18 cellular contexts compared by ENCODE assay signal in genomic region chr17:13593021-13593751, GRCh38.
DNase-seq lines count a peak whose midpoint lies in the region; ATAC-seq and TF ChIP-seq lines count a peak whose summit lies in the region.
"Had no signal": no experiment of that assay in that cellular context is flagged by ENCODE, and none has a peak within 500 bp of the region (broad histone marks: within the 10 kb centered on the region; RNA-seq: fewer than 3 reads in every experiment).

No MANE protein-coding gene starts in this region.

- H3K4me2 ChIP-seq in BLaER1: 0 out of 2 replicates have a peak overlapping the region, but pooled peaks have one; percentile 6
- H3K4me2 ChIP-seq in OCI-LY1 (ENCODE audit: low read length): no peak overlapping the region

- H3K9me3 Mint-ChIP-seq in nephron: no peaks in the 10 kb centered on the region

- peak overlapping the region in 1 of 3 experiments; percentile 41 for H3K4me3 Mint-ChIP-seq in nephron
- H3K4me3 Mint-ChIP-seq: CD14-positive monocyte had no signal

- H3K27me3 Mint-ChIP-seq in nephron (ENCODE audit: low read depth): peaks cover 45% of the 10 kb centered on the region

- H3K9me3 ChIP-seq in BLaER1: no peaks in the 10 kb centered on the region
- no peaks in the 10 kb centered on the region for H3K9me3 ChIP-seq in OCI-LY1 (ENCODE audit: low read length)

- H3K36me3 ChIP-seq in BLaER1 (no peaks in the 10 kb centered on the region), OCI-LY1 (ENCODE audit: insufficient read depth, low read length) (no peaks in the 10 kb centered on the region), brain microvascular endothelial cell (replicated peaks) (no peaks in the 10 kb centered on the region)

- in situ Hi-C loops in brain microvascular endothelial cell (cut with HindIII; ENCODE audit: low pct_ligation_motif_present, low sequenced_read_pairs): loop anchor here (25.0 kb wide), 1 partner anchor 719 kb away; the partner anchor contains the start of gene HS3ST3B1

- H3K9ac ChIP-seq in BLaER1: no peak overlapping the region
- H3K9ac ChIP-seq in OCI-LY1 (ENCODE audit: low read length): no peak overlapping the region

- no peaks in the 10 kb centered on the region for H3K79me2 ChIP-seq in OCI-LY1 (ENCODE audit: insufficient read depth, low read length)

- H4K20me1 ChIP-seq in BLaER1 (no peaks in the 10 kb centered on the region), OCI-LY1 (ENCODE audit: insufficient read depth, low read length) (no peaks in the 10 kb centered on the region)

- H2AFZ ChIP-seq in OCI-LY1 (ENCODE audit: low read length): no peak overlapping the region

- H3K4me1 ChIP-seq in BLaER1: peaks cover 10% of the 10 kb centered on the region; the same call in 1 of the 2 replicates
- peaks cover 8% of the 10 kb centered on the region for H3K4me1 ChIP-seq in OCI-LY1 (ENCODE audit: insufficient read depth, low read length, severe bottlenecking)

- H3K27me3 ChIP-seq in BLaER1 (no peaks in the 10 kb centered on the region), OCI-LY1 (ENCODE audit: insufficient read depth, low read length) (no peaks in the 10 kb centered on the region), brain microvascular endothelial cell (replicated peaks) (no peaks in the 10 kb centered on the region)

- H3K27ac ChIP-seq in BLaER1 (no peak overlapping the region), OCI-LY1 (ENCODE audit: low read depth, low read length, poor library complexity, severe bottlenecking) (peak overlapping the region; percentile 51), brain microvascular endothelial cell (peak overlapping the region; percentile 27)

- H3K27ac Mint-ChIP-seq in nephron: peak overlapping the region; percentile 7 to 34 (median 18)
- H3K27ac Mint-ChIP-seq: CD14-positive monocyte had no signal

- no peaks in the 10 kb centered on the region for H3K9me2 ChIP-seq in OCI-LY1 (ENCODE audit: low read depth, low read length)

- no peaks in the 10 kb centered on the region for H3F3A ChIP-seq in OCI-LY1 (ENCODE audit: insufficient read depth, low read length)

- no peak for ATAC-seq in HG03139 (IDR thresholded peaks at IDR 0.05; ENCODE audit: unreplicated experiment)
- ATAC-seq in HG03439 (IDR thresholded peaks at IDR 0.05; ENCODE audit: unreplicated experiment): no peak
- ATAC-seq: PC-3 had no signal

- TF ChIP-seq CTCF in OCI-LY1 (IDR thresholded peaks at IDR 0.05; ENCODE audit: low read length) (no peak), brain microvascular endothelial cell (IDR thresholded peaks at IDR 0.05; ENCODE audit: low read depth, low read length, missing control alignments) (no peak), nephron (IDR thresholded peaks at IDR 0.05; ENCODE audit: unreplicated experiment in 3 of 3) (no peak)

- H3K36me3 Mint-ChIP-seq in nephron (ENCODE audit: low read depth): no peaks in the 10 kb centered on the region
- H3K36me3 Mint-ChIP-seq: CD14-positive monocyte had no signal

- peaks cover 73% of the 10 kb centered on the region for H3K4me1 Mint-ChIP-seq in nephron

- DNase-seq in brain microvascular endothelial cell: no peak
- DNase-seq in kidney tubule cell (ENCODE audit: low spot score): no peak
- no peak for DNase-seq in NCI-H1436 treated with DMSO at 0.1 percent for 48 hours (lab: John Stamatoyannopoulos, UW)
- DNase-seq: AML-193, NCI-H1417, NCI-H187 treated with DMSO at 0.1 percent for 48 hours, NCI-H2227 treated with DMSO at 0.1 percent for 48 hours, NCI-H524, NCI-H82, PC-3, RPMI8226, SIG-M5 had no signal

- H3K4me3 ChIP-seq in BLaER1 (no peak overlapping the region), OCI-LY1 (ENCODE audit: low read depth, low read length, poor library complexity, severe bottlenecking) (no peak overlapping the region), brain microvascular endothelial cell (ENCODE audit: low read depth, low read length) (no peak overlapping the region)
